Comparison of ENCODE assay signal across 30 cellular contexts in genomic region chr1:169180167-169180566, GRCh38.
"Had no signal": no experiment of that assay in that cellular context is flagged by ENCODE, and none has a peak within 500 bp of the region (broad histone marks: within the 10 kb centered on the region; RNA-seq: fewer than 3 reads in every experiment).

No MANE protein-coding gene starts in this region.

- FAIRE-seq: urothelium cell line had no signal

- H3K9ac ChIP-seq: parathyroid adenoma had no signal

- DNase-seq: naive thymus-derived CD8-positive, alpha-beta T cell; nephron progenitor cell; nucleus accumbens; ovary; posterior cingulate gyrus; psoas muscle; right cardiac atrium; stimulated activated CD4-positive, alpha-beta T cell treated with anti-CD3 and anti-CD28 coated beads, Interleukin-15, amount 100 ng/mL, for 24 hours; stimulated activated CD4-positive, alpha-beta T cell treated with anti-CD3 and anti-CD28 coated beads, Interleukin-2, amount 100 ng/mL, for 24 hours; stimulated activated CD4-positive, alpha-beta T cell treated with anti-CD3 and anti-CD28 coated beads, Interleukin-2, amount 100 ng/mL, for 48 hours; stimulated activated CD4-positive, alpha-beta T cell treated with anti-CD3 and anti-CD28 coated beads, Interleukin-4, amount 100 ng/mL, for 24 hours; stimulated activated naive B cell treated with anti-CD40 and anti-IgM and Interleukin-4, amounts not matched to agents 10 μg/mL and 1 μg/mL and 100 μg/mL, for 72 hours; stimulated activated naive CD4-positive, alpha-beta T cell treated with Interleukin-2 at 50 U/mL for 16 hours; stomach; thyroid gland; trophoblast cell; upper lobe of left lung had no signal

- H3K4me3 ChIP-seq: ovary, psoas muscle, skin epidermis, stomach, thoracic aorta, thyroid gland, tibial nerve, upper lobe of left lung, vagina had no signal

- H3K27ac ChIP-seq: neutrophil, ovary, parathyroid adenoma, psoas muscle, skin epidermis, stomach, thoracic aorta, thyroid gland, tibial nerve, upper lobe of left lung, vagina had no signal

- H2AFZ ChIP-seq: parathyroid adenoma had no signal

- H3K4me1 ChIP-seq: stomach, thyroid gland, tibial nerve, upper lobe of left lung, vagina had no signal

- H3K27me3 ChIP-seq: neutrophil, ovary, stomach, thyroid gland, tibial nerve, upper lobe of left lung, vagina had no signal

- H3K27me3 Mint-ChIP-seq: naive thymus-derived CD8-positive, alpha-beta T cell; natural killer cell treated with Interleukin-12 subunit alpha and Interleukin-12 subunit beta and Interleukin-15 and Interleukin-18, amount 100 ng/mL, for 72 hours; progenitor cell of endocrine pancreas; stimulated activated naive B cell treated with anti-CD40 and anti-IgM and Interleukin-4, amounts not matched to agents 10 μg/mL and 1 μg/mL and 100 μg/mL, for 72 hours; stimulated activated naive CD8-positive, alpha-beta T cell treated with anti-CD3 and anti-CD28 coated beads, Interleukin-15, Interleukin-2, amounts not matched to agents 100 ng/mL and 50 ng/mL, for 24 hours had no signal

- ATAC-seq: naive thymus-derived CD8-positive, alpha-beta T cell; natural killer cell treated with Interleukin-12 subunit alpha and Interleukin-12 subunit beta and Interleukin-15 and Interleukin-18, amount 100 ng/mL, for 72 hours; psoas muscle; right cardiac atrium; sciatic nerve; stimulated activated effector memory CD8-positive, alpha-beta T cell treated with anti-CD3 and anti-CD28 coated beads, Interleukin-12 subunit alpha, Interleukin-12 subunit beta, amount 100 ng/mL, for 72 hours; stimulated activated naive B cell treated with anti-CD40 and anti-IgM and Interleukin-4, amounts not matched to agents 10 μg/mL and 1 μg/mL and 100 μg/mL, for 72 hours had no signal

- H3K36me3 Mint-ChIP-seq: natural killer cell treated with Interleukin-12 subunit alpha and Interleukin-12 subunit beta and Interleukin-15 and Interleukin-18, amount 100 ng/mL, for 72 hours; stimulated activated effector memory CD8-positive, alpha-beta T cell treated with anti-CD3 and anti-CD28 coated beads, Interleukin-12 subunit alpha, Interleukin-12 subunit beta, amount 100 ng/mL, for 72 hours; stimulated activated naive B cell treated with anti-CD40 and anti-IgM and Interleukin-4, amounts not matched to agents 10 μg/mL and 1 μg/mL and 100 μg/mL, for 72 hours had no signal

- H3K79me2 ChIP-seq: parathyroid adenoma had no signal

- H3K4me1 Mint-ChIP-seq: nephron progenitor cell; neural crest cell; stimulated activated effector memory CD8-positive, alpha-beta T cell treated with anti-CD3 and anti-CD28 coated beads, Interleukin-12 subunit alpha, Interleukin-12 subunit beta, amount 100 ng/mL, for 72 hours; stimulated activated naive B cell treated with anti-CD40 and anti-IgM and Interleukin-4, amounts not matched to agents 10 μg/mL and 1 μg/mL and 100 μg/mL, for 72 hours had no signal

- H3K27ac Mint-ChIP-seq: naive thymus-derived CD8-positive, alpha-beta T cell; natural killer cell treated with Interleukin-12 subunit alpha and Interleukin-12 subunit beta and Interleukin-15 and Interleukin-18, amount 100 ng/mL, for 72 hours; nephron progenitor cell; progenitor cell of endocrine pancreas; stimulated activated effector memory CD8-positive, alpha-beta T cell treated with anti-CD3 and anti-CD28 coated beads, Interleukin-12 subunit alpha, Interleukin-12 subunit beta, amount 100 ng/mL, for 72 hours; stimulated activated naive B cell treated with anti-CD40 and anti-IgM and Interleukin-4, amounts not matched to agents 10 μg/mL and 1 μg/mL and 100 μg/mL, for 72 hours; stimulated activated naive CD8-positive, alpha-beta T cell treated with anti-CD3 and anti-CD28 coated beads, Interleukin-15, Interleukin-2, amounts not matched to agents 100 ng/mL and 50 ng/mL, for 24 hours had no signal

- H3K36me3 ChIP-seq: neutrophil, ovary, stomach, thoracic aorta, thyroid gland, tibial nerve, upper lobe of left lung, vagina had no signal

- H3K4me3 Mint-ChIP-seq: naive thymus-derived CD8-positive, alpha-beta T cell; natural killer cell treated with Interleukin-12 subunit alpha and Interleukin-12 subunit beta and Interleukin-15 and Interleukin-18, amount 100 ng/mL, for 72 hours; nephron progenitor cell; neural crest cell; stimulated activated effector memory CD8-positive, alpha-beta T cell treated with anti-CD3 and anti-CD28 coated beads, Interleukin-12 subunit alpha, Interleukin-12 subunit beta, amount 100 ng/mL, for 72 hours; stimulated activated naive B cell treated with anti-CD40 and anti-IgM and Interleukin-4, amounts not matched to agents 10 μg/mL and 1 μg/mL and 100 μg/mL, for 72 hours; stimulated activated naive CD8-positive, alpha-beta T cell treated with anti-CD3 and anti-CD28 coated beads, Interleukin-15, Interleukin-2, amounts not matched to agents 100 ng/mL and 50 ng/mL, for 24 hours had no signal

- H3K9me3 Mint-ChIP-seq: natural killer cell treated with Interleukin-12 subunit alpha and Interleukin-12 subunit beta and Interleukin-15 and Interleukin-18, amount 100 ng/mL, for 72 hours; nephron progenitor cell; stimulated activated effector memory CD8-positive, alpha-beta T cell treated with anti-CD3 and anti-CD28 coated beads, Interleukin-12 subunit alpha, Interleukin-12 subunit beta, amount 100 ng/mL, for 72 hours had no signal

- H3K9me3 ChIP-seq: neutrophil, ovary, psoas muscle, stomach, thoracic aorta, thyroid gland, tibial nerve, upper lobe of left lung, vagina had no signal
